ENCODE assay signal across 16 cellular contexts in the genomic region with DNA sequence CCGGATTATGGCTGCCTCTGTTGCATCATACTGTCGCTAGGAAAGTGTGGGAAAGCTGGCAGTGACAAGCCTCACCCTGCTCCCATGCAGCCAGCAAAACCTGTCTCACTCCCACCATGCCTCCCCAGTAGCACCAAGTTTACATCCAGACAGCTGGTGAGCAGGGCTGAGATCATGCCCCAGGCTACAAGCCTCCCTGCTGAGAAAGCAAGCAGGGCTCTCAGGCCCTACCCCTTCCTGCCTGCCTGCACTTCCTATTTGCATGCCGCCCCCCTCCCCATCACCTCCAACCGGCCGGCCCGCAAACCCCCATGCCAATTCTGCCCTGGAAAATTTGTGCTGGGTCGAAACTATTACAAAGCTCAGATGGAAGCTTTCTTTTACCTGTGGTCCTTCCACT.
DNase-seq lines count a peak whose midpoint lies in the region; TF ChIP-seq lines count a peak whose summit lies in the region.
"Had no signal": no experiment of that assay in that cellular context is flagged by ENCODE, and none has a peak within 500 bp of the region (broad histone marks: within the 10 kb centered on the region; RNA-seq: fewer than 3 reads in every experiment).

No MANE protein-coding gene starts in this region.

- peak in 2 of 3 experiments; percentile 27 to 57 for DNase-seq in NCI-H1417 (lab: John Stamatoyannopoulos, UW)
- no peak for DNase-seq in NCI-H1417 treated with DMSO at 0.1 percent for 48 hours (lab: John Stamatoyannopoulos, UW)
- DNase-seq in NCI-H748 treated with DMSO at 0.1 percent for 48 hours (lab: John Stamatoyannopoulos, UW): peak; percentile 34
- peak; percentile 31 for DNase-seq in iPS-NIHi7 (ENCODE audit: extremely low spot score)
- DNase-seq in NCI-H510A (lab: John Stamatoyannopoulos, UW): no peak
- no peak for DNase-seq in H4 (ENCODE audit: low spot score)
- DNase-seq in testis: no peak
- no peak for DNase-seq in DMS79 (lab: John Stamatoyannopoulos, UW)
- DNase-seq: CD4-positive, alpha-beta memory T cell; GF-D8; HFFc6; NCI-H526 treated with DMSO at 0.1 percent for 48 hours; OCI-M1; SIG-M5; T-helper 17 cell had no signal

- no peak overlapping the region for H3K4me3 ChIP-seq in testis
- H3K4me3 ChIP-seq: GM23338 had no signal

- H3K9me3 ChIP-seq in testis: no peaks in the 10 kb centered on the region

- no peaks in the 10 kb centered on the region for H3K27me3 ChIP-seq in testis

- H3K4me1 ChIP-seq in testis: no peaks in the 10 kb centered on the region

- intact Hi-C loops in testis (cut with DNase I; ENCODE audit: low total_unique reads): no loop called here

- TF ChIP-seq CTCF in testis (IDR thresholded peaks at IDR 0.05): no peak

- WGBS in testis, 2 donors: 69 to 86% methylated on average over 7 of the region's 7 CpGs

- H3K36me3 ChIP-seq in testis (ENCODE audit: low read depth, missing control alignments): no peaks in the 10 kb centered on the region

- TF ChIP-seq POLR2A in testis (IDR thresholded peaks at IDR 0.05): no peak

- no peak overlapping the region for H3K27ac ChIP-seq in testis

Comparison
In these comparisons a context has a peak if more than half of its experiments do, and no peak if none do; other contexts are left out.
1. DNase-seq: peak in NCI-H1417 (2 of 3), NCI-H748 treated with DMSO at 0.1 percent for 48 hours (single experiment) and iPS-NIHi7 (single experiment); none in NCI-H1417 treated with DMSO at 0.1 percent for 48 hours (single experiment), NCI-H510A (single experiment), H4 (single experiment), testis (single experiment) and DMS79 (single experiment).